Comparison of ENCODE assay signal across 16 cellular contexts in the genomic region with DNA sequence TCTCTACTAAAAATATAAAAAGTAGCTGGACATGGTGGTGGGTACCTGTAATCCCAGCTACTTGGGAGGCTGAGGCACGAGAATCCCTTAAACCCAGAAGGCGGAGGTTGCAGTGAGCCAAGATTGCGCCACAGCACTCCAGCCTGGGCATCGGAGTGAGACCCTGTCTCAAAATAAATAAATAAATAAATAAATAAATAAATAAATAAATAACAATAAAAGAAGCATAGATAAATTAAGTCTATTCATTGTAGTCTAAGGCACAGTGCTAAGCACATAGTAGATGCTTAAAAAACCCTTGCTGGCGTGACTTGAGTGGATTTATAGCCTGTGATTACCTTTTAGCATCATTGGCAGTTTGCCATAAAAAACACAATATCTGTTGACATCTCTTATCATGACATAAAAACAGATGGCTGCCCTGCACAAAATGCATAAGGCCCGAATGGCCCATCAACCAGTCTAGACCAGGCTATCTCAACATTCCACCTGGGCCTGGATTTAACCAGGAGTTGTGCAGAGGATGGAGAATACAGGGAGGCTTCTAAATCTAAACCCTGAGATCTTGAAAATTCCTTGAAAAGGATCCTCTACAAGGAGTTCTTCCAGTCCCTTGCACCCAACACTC.
"Had no signal": no experiment of that assay in that cellular context is flagged by ENCODE, and none has a peak within 500 bp of the region (broad histone marks: within the 10 kb centered on the region; RNA-seq: fewer than 3 reads in every experiment).

No MANE protein-coding gene starts in this region.

- H3K4me3 ChIP-seq: coronary artery, gastroesophageal sphincter, heart right ventricle, neural progenitor cell, psoas muscle, right lobe of liver, testis had no signal

- DNase-seq: activated CD4-positive, alpha-beta T cell treated with anti-CD3 and anti-CD28 coated beads, Interleukin-2, amount 10 ng/mL, durations not matched to agents 7 days and 5 days; activated CD4-positive, CD25-positive, alpha-beta regulatory T cell; activated CD8-positive, alpha-beta memory T cell treated with anti-CD3 and anti-CD28 coated beads, Interleukin-2, amount 50 U/mL, for 48 hours; activated gamma-delta T cell treated with Interleukin-2 at 50 U/mL for 16 hours; activated naive CD8-positive, alpha-beta T cell treated with anti-CD3 and anti-CD28 coated beads, Interleukin-2, amount 10 ng/mL, durations not matched to agents 7 days and 5 days; activated T-cell treated with anti-CD3 and anti-CD28 coated beads, Interleukin-2, amount 50 U/mL, for 72 hours; heart right ventricle; left cardiac atrium; naive B cell; psoas muscle; right lobe of liver; stimulated activated naive CD8-positive, alpha-beta T cell treated with anti-CD3 and anti-CD28 coated beads, Interleukin-15, amount 100 ng/mL, for 72 hours; testis had no signal

- ATAC-seq: activated T-cell treated with anti-CD3 and anti-CD28 coated beads, Interleukin-2, amount 50 U/mL, for 72 hours; gastroesophageal sphincter; left cardiac atrium; psoas muscle; right lobe of liver; stimulated activated naive CD8-positive, alpha-beta T cell treated with anti-CD3 and anti-CD28 coated beads, Interleukin-15, amount 100 ng/mL, for 72 hours had no signal
